In genomic region chr14:33839193-33840076, GRCh38 we compare ENCODE assay signal across 8 cellular contexts.
DNase-seq lines count a peak whose midpoint lies in the region; ATAC-seq, FAIRE-seq and TF ChIP-seq lines count a peak whose summit lies in the region.

No MANE protein-coding gene starts in this region.

- peak; percentile 33 for FAIRE-seq in H54 (lab: Jason Lieb, UNC)

- TF ChIP-seq CTCF in Caco-2 (IDR thresholded peaks at IDR 0.05; ENCODE audit: insufficient read depth in 1 of 2, low read depth in 1 of 2, low read length in 1 of 2, severe bottlenecking in 1 of 2, unreplicated experiment in 1 of 2), result peak; percentile 74 to 78

- TF ChIP-seq POLR2A in H54 (IDR thresholded peaks at IDR 0.05; ENCODE audit: low read depth, low read length), result no peak

- no TSS peak for BruUV-seq in Caco-2 (replicated peaks; lab: Mats Ljungman, UMichigan)

- H3K9me3 ChIP-seq in Caco-2, result no peaks in the 10 kb centered on the region

- H3K36me3 ChIP-seq in Caco-2 (ENCODE audit: control insufficient read depth, insufficient read depth, low read length), result no peaks in the 10 kb centered on the region

- POLR2A ChIA-PET in Caco-2 (lab: Charles Lee), result no interaction called here

- no peak overlapping the region for H3K27ac Mint-ChIP-seq in Caco-2 (ENCODE audit: unreplicated experiment)
- no peak overlapping the region for H3K27ac Mint-ChIP-seq in effector memory CD8-positive, alpha-beta T cell

- H3K4me1 Mint-ChIP-seq in Caco-2 (ENCODE audit: low read depth, unreplicated experiment), result no peaks in the 10 kb centered on the region
- H3K4me1 Mint-ChIP-seq in effector memory CD8-positive, alpha-beta T cell (ENCODE audit: low read depth in 2 of 2), result no peaks in the 10 kb centered on the region

- peak; percentile 54 to 73 for DNase-seq in Caco-2
- peak; percentile 37 for DNase-seq in H54 (ENCODE audit: insufficient read length, low spot score)
- DNase-seq in NCI-H345 (lab: John Stamatoyannopoulos, UW), result peak; percentile 60
- peak; percentile 35 to 46 for DNase-seq in activated CD4-positive, alpha-beta T cell treated with anti-CD3 and anti-CD28 coated beads, Interleukin-2, amount 50 U/mL, for 4 hours
- DNase-seq in effector memory CD8-positive, alpha-beta T cell, result peak; percentile 11 to 39 (median 30)
- DNase-seq in middle frontal gyrus (ENCODE audit: extremely low spot score, low spot score), result peak; percentile 64
- peak; percentile 25 for DNase-seq in stromal cell of bone marrow (ENCODE audit: low read depth)

- H3K36me3 Mint-ChIP-seq in Caco-2 (ENCODE audit: insufficient read depth, unreplicated experiment), result no peaks in the 10 kb centered on the region
- H3K36me3 Mint-ChIP-seq in effector memory CD8-positive, alpha-beta T cell (ENCODE audit: insufficient read depth), result no peaks in the 10 kb centered on the region

- peak; percentile 52 for ATAC-seq in effector memory CD8-positive, alpha-beta T cell (replicated peaks)
- ATAC-seq in HG03045 (IDR thresholded peaks at IDR 0.05; ENCODE audit: unreplicated experiment), result no peak

- H3K27me3 ChIP-seq in Caco-2 (replicated peaks; ENCODE audit: control insufficient read depth, insufficient read depth, low read length), result no peaks in the 10 kb centered on the region

- no peak overlapping the region for H3K4me3 Mint-ChIP-seq in Caco-2 (ENCODE audit: unreplicated experiment)
- no peak overlapping the region for H3K4me3 Mint-ChIP-seq in effector memory CD8-positive, alpha-beta T cell

- no peaks in the 10 kb centered on the region for H3K9me3 Mint-ChIP-seq in Caco-2 (ENCODE audit: unreplicated experiment)
- H3K9me3 Mint-ChIP-seq in effector memory CD8-positive, alpha-beta T cell, result no peaks in the 10 kb centered on the region

- H3K4me3 ChIP-seq in Caco-2 (ENCODE audit: low read depth, low read length), result no peak overlapping the region

- H3K4me1 ChIP-seq in Caco-2, result peaks cover 10% of the 10 kb centered on the region

- H3K27me3 Mint-ChIP-seq in Caco-2 (ENCODE audit: insufficient read depth, unreplicated experiment), result no peaks in the 10 kb centered on the region
- H3K27me3 Mint-ChIP-seq in effector memory CD8-positive, alpha-beta T cell, result no peaks in the 10 kb centered on the region

- intact Hi-C loops in Caco-2 (cut with micrococcal nuclease; ENCODE audit: unreplicated experiment), result loop anchor here (1.0 to 2.0 kb wide), 5 partner anchors 185 to 485 kb away; no protein-coding TSS in a partner anchor

- CTCF ChIA-PET in Caco-2 (lab: Charles Lee), result interaction anchor here (1.8 kb wide), 1 partner anchor 258 kb away, joined by 9 read pairs; no protein-coding TSS in a partner anchor
